Comparison of ENCODE assay signal across 12 cellular contexts in the genomic region with DNA sequence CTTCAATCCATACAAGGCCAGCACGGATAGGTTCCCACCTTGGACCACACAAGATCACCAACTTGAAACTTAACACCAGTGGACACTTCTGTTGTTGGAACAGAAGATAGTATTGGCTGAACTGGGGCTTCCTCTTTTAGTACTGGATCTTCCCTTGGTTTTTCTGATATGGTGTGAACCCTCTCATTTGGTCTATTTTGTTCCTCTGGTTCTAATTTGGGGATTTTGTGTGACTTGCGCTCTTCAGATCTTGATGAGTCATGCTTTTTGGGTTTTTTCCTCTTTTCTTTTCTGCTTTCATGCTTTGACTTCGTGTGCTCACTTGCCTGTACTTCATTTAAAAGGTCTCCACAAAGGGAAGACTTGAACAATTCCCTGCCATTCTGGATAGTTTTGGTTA. TPM values are rescaled to one million over a fixed set of nuclear protein-coding genes. Genes with fewer than 3 reads are reported as not detected.
A peak's percentile ranks its signal among the peaks of the same experiment; 100 is the strongest.
DNase-seq lines count a peak whose midpoint lies in the region; ATAC-seq, FAIRE-seq and TF ChIP-seq lines count a peak whose summit lies in the region.
"Had no signal": no experiment of that assay in that cellular context is flagged by ENCODE, and none has a peak within 500 bp of the region (broad histone marks: within the 10 kb centered on the region; RNA-seq: fewer than 3 reads in every experiment).

No MANE protein-coding gene starts in this region.

- H3K79me2 ChIP-seq in endothelial cell of umbilical vein (ENCODE audit: control insufficient read depth, insufficient read depth, low read length) = no peaks in the 10 kb centered on the region

- H3K4me3 ChIP-seq in endothelial cell of umbilical vein (replicated peaks in 1 of 3; ENCODE audit: insufficient read depth in 1 of 3, low read depth in 1 of 3, low read length in 3 of 3) = no peak overlapping the region

- H3K27ac ChIP-seq in endothelial cell of umbilical vein (ENCODE audit: insufficient read depth, low read depth, low read length) = no peak overlapping the region

- no peaks in the 10 kb centered on the region for H3K27me3 ChIP-seq in endothelial cell of umbilical vein (ENCODE audit: control insufficient read depth in 2 of 2, insufficient read depth in 2 of 2, low read length in 2 of 2)

- CTCF ChIA-PET in T-cell (lab: Charles Lee) = no interaction called here
- CTCF ChIA-PET in endothelial cell of umbilical vein (lab: Charles Lee) = no interaction called here

- H3K9me1 ChIP-seq in endothelial cell of umbilical vein (replicated peaks; ENCODE audit: control insufficient read depth, extremely low read depth, insufficient read depth, low read length) = no peaks in the 10 kb centered on the region

- no peak for TF ChIP-seq CTCF in endothelial cell of umbilical vein (IDR thresholded peaks at IDR 0.05; ENCODE audit: extremely low read depth in 1 of 2, insufficient read depth in 1 of 2, low read depth in 1 of 2, low read length in 2 of 2)

- intact Hi-C loops in activated CD4-positive, alpha-beta T cell treated with anti-CD3 and anti-CD28 coated beads, Interleukin-2, amount 10 ng/mL, durations not matched to agents 24 days and 14 days (cut with micrococcal nuclease) = no loop called here
- intact Hi-C loops in endothelial cell of umbilical vein (cut with micrococcal nuclease) = no loop called here

- H3K4me1 ChIP-seq in endothelial cell of umbilical vein (ENCODE audit: control insufficient read depth, extremely low read depth, insufficient read depth, low read length) = peaks cover 8% of the 10 kb centered on the region

- H4K20me1 ChIP-seq in endothelial cell of umbilical vein (replicated peaks; ENCODE audit: control insufficient read depth, extremely low read depth, insufficient read depth, low read length) = no peaks in the 10 kb centered on the region

- peaks cover 25% of the 10 kb centered on the region for H3K27me3 Mint-ChIP-seq in activated CD4-positive, alpha-beta T cell treated with anti-CD3 and anti-CD28 coated beads, Interleukin-2, amount 10 ng/mL, durations not matched to agents 24 days and 14 days
- peaks cover 10 to 15% of the 10 kb centered on the region in 2 donors for H3K27me3 Mint-ChIP-seq in T-cell
- peaks cover 17% of the 10 kb centered on the region for H3K27me3 Mint-ChIP-seq in stimulated activated naive CD8-positive, alpha-beta T cell treated with anti-CD3 and anti-CD28 coated beads, Interleukin-15, Interleukin-2, amounts not matched to agents 100 ng/mL and 50 ng/mL, for 24 hours

- ATAC-seq in T-cell (replicated peaks in 1 of 4) = no peak
- no peak for ATAC-seq in HG03196 (IDR thresholded peaks at IDR 0.05; ENCODE audit: unreplicated experiment)

- no peak for TF ChIP-seq POLR2A in endothelial cell of umbilical vein (IDR thresholded peaks at IDR 0.05; ENCODE audit: low read depth, low read length)

- peaks cover 20% of the 10 kb centered on the region for H3K4me1 Mint-ChIP-seq in activated CD4-positive, alpha-beta T cell treated with anti-CD3 and anti-CD28 coated beads, Interleukin-2, amount 10 ng/mL, durations not matched to agents 24 days and 14 days
- H3K4me1 Mint-ChIP-seq in T-cell = peaks cover 11 to 12% (median 11%) of the 10 kb centered on the region in 3 donors
- peaks cover 21% of the 10 kb centered on the region for H3K4me1 Mint-ChIP-seq in stimulated activated naive CD8-positive, alpha-beta T cell treated with anti-CD3 and anti-CD28 coated beads, Interleukin-15, Interleukin-2, amounts not matched to agents 100 ng/mL and 50 ng/mL, for 24 hours (ENCODE audit: low read depth)

- no peaks in the 10 kb centered on the region for H3K36me3 Mint-ChIP-seq in activated CD4-positive, alpha-beta T cell treated with anti-CD3 and anti-CD28 coated beads, Interleukin-2, amount 10 ng/mL, durations not matched to agents 24 days and 14 days (ENCODE audit: low read depth)
- H3K36me3 Mint-ChIP-seq in T-cell = no peaks in the 10 kb centered on the region
- no peaks in the 10 kb centered on the region for H3K36me3 Mint-ChIP-seq in stimulated activated naive CD8-positive, alpha-beta T cell treated with anti-CD3 and anti-CD28 coated beads, Interleukin-15, Interleukin-2, amounts not matched to agents 100 ng/mL and 50 ng/mL, for 24 hours (ENCODE audit: low read depth)

- H3K9ac ChIP-seq in endothelial cell of umbilical vein (replicated peaks; ENCODE audit: extremely low read depth, insufficient read depth, low read length) = no peak overlapping the region

- dilution Hi-C loops in endothelial cell of umbilical vein (cut with MboI; ENCODE audit: extremely low pct_ligation_motif_present, low sequenced_read_pairs) = no loop called here

- DNase-seq in activated CD4-positive, alpha-beta T cell treated with anti-CD3 and anti-CD28 coated beads, Interleukin-2, amount 10 ng/mL, durations not matched to agents 24 days and 14 days = no peak
- no peak for DNase-seq in activated CD4-positive, alpha-beta T cell treated with anti-CD3 and anti-CD28 coated beads, Interleukin-2, amount 50 U/mL, for 48 hours
- DNase-seq in T-cell (no peak), endothelial cell of umbilical vein (ENCODE audit: low read depth, low spot score) (no peak), COLO829 (ENCODE audit: low spot score) (no peak), SHP77 treated with DMSO at 0.1 percent for 48 hours (lab: John Stamatoyannopoulos, UW) (no peak)
- DNase-seq: left ventricle myocardium superior, NCI-H345 had no signal

- no peaks in the 10 kb centered on the region for H3K9me3 ChIP-seq in endothelial cell of umbilical vein (replicated peaks; ENCODE audit: control insufficient read depth, insufficient read depth, low read length)

- peak overlapping the region; percentile 99 for H3K27ac Mint-ChIP-seq in activated CD4-positive, alpha-beta T cell treated with anti-CD3 and anti-CD28 coated beads, Interleukin-2, amount 10 ng/mL, durations not matched to agents 24 days and 14 days
- H3K27ac Mint-ChIP-seq in T-cell = peak overlapping the region; percentile 98 to 99
- peak overlapping the region; percentile 90 for H3K27ac Mint-ChIP-seq in stimulated activated naive CD8-positive, alpha-beta T cell treated with anti-CD3 and anti-CD28 coated beads, Interleukin-15, Interleukin-2, amounts not matched to agents 100 ng/mL and 50 ng/mL, for 24 hours

- H3K4me3 Mint-ChIP-seq in activated CD4-positive, alpha-beta T cell treated with anti-CD3 and anti-CD28 coated beads, Interleukin-2, amount 10 ng/mL, durations not matched to agents 24 days and 14 days = peak overlapping the region; percentile 94
- H3K4me3 Mint-ChIP-seq in T-cell = peak overlapping the region; percentile 98 to 99 (median 98)
- peak overlapping the region; percentile 87 for H3K4me3 Mint-ChIP-seq in stimulated activated naive CD8-positive, alpha-beta T cell treated with anti-CD3 and anti-CD28 coated beads, Interleukin-15, Interleukin-2, amounts not matched to agents 100 ng/mL and 50 ng/mL, for 24 hours

- H3K36me3 ChIP-seq in endothelial cell of umbilical vein (ENCODE audit: control insufficient read depth in 2 of 2, extremely low read depth in 1 of 2, insufficient read depth in 2 of 2, low read length in 2 of 2) = no peaks in the 10 kb centered on the region

- FAIRE-seq in endothelial cell of umbilical vein (lab: Jason Lieb, UNC) = peak; percentile 56

- BruUV-seq in endothelial cell of umbilical vein (replicated peaks; lab: Mats Ljungman, UMichigan) = no TSS peak

- H3K4me2 ChIP-seq in endothelial cell of umbilical vein (ENCODE audit: insufficient read depth, low read length) = no peak overlapping the region

- H2AFZ ChIP-seq in endothelial cell of umbilical vein (ENCODE audit: low read depth, low read length) = no peak overlapping the region

- peaks cover 5% of the 10 kb centered on the region for H3K9me3 Mint-ChIP-seq in activated CD4-positive, alpha-beta T cell treated with anti-CD3 and anti-CD28 coated beads, Interleukin-2, amount 10 ng/mL, durations not matched to agents 24 days and 14 days
- H3K9me3 Mint-ChIP-seq in T-cell = peaks cover 0 to 5% (median 0%) of the 10 kb centered on the region in 3 donors
- no peaks in the 10 kb centered on the region for H3K9me3 Mint-ChIP-seq in stimulated activated naive CD8-positive, alpha-beta T cell treated with anti-CD3 and anti-CD28 coated beads, Interleukin-15, Interleukin-2, amounts not matched to agents 100 ng/mL and 50 ng/mL, for 24 hours

- POLR2A ChIA-PET in T-cell (lab: Charles Lee) (no interaction called here), endothelial cell of umbilical vein (lab: Charles Lee) (no interaction called here)

RNA-seq across cellular contexts. Expression of a gene that starts 39.0 kb away (rescaled TPM):
- total RNA-seq in activated CD4-positive, alpha-beta T cell treated with anti-CD3 and anti-CD28 coated beads, Interleukin-2, amount 10 ng/mL, durations not matched to agents 24 days and 14 days = not detected in 2 replicates
- total RNA-seq in T-cell (not detected), endothelial cell of umbilical vein (not detected in 2 replicates)
- not detected in 2 replicates for polyA plus RNA-seq in endothelial cell of umbilical vein
- not detected in 2 replicates for polyA plus RNA-seq in endothelial cell of umbilical vein (2011; cell fraction: cytosol; rRNA removed)
- not detected in 2 replicates for polyA plus RNA-seq in endothelial cell of umbilical vein (2011; cell fraction: nucleus; rRNA removed)
- not detected in 2 replicates for polyA plus RNA-seq in endothelial cell of umbilical vein (2012)
- polyA minus RNA-seq in endothelial cell of umbilical vein = not detected in 2 replicates
- not detected for polyA minus RNA-seq in endothelial cell of umbilical vein (2011; cell fraction: cytosol; rRNA and poly(A)+ RNA removed)
- polyA minus RNA-seq in endothelial cell of umbilical vein (2011; cell fraction: nucleus; rRNA and poly(A)+ RNA removed) = not detected in 2 replicates
- total RNA-seq: esophagus mucosa, left ventricle myocardium superior had no signal
- polyA plus RNA-seq: urinary bladder had no signal

RNA-seq across cellular contexts. Expression of a gene that starts 57.9 kb away (rescaled TPM):
- total RNA-seq in activated CD4-positive, alpha-beta T cell treated with anti-CD3 and anti-CD28 coated beads, Interleukin-2, amount 10 ng/mL, durations not matched to agents 24 days and 14 days = 0.21 and 0.50 TPM in 2 replicates
- total RNA-seq in T-cell (1 to 10 TPM; 2.9 to 5.5 (median 3.6) TPM), endothelial cell of umbilical vein (0.14 TPM in 1 of 2 replicates, not detected in the other)
- polyA plus RNA-seq in endothelial cell of umbilical vein = 0.05 and 0.06 TPM in 2 replicates
- 0.03 and 0.10 TPM in 2 replicates for polyA plus RNA-seq in endothelial cell of umbilical vein (2011; cell fraction: cytosol; rRNA removed)
- 0.07 and 0.21 TPM in 2 replicates for polyA plus RNA-seq in endothelial cell of umbilical vein (2011; cell fraction: nucleus; rRNA removed)
- polyA plus RNA-seq in endothelial cell of umbilical vein (2012) = 0.11 TPM in 1 of 2 replicates, not detected in the other
- 0.32 TPM in 1 of 2 replicates, not detected in the other for polyA minus RNA-seq in endothelial cell of umbilical vein
- 2.8 TPM for polyA minus RNA-seq in endothelial cell of umbilical vein (2011; cell fraction: cytosol; rRNA and poly(A)+ RNA removed)
- not detected in 2 replicates for polyA minus RNA-seq in endothelial cell of umbilical vein (2011; cell fraction: nucleus; rRNA and poly(A)+ RNA removed)

RNA-seq across cellular contexts. Expression of a gene that starts 59.2 kb away (rescaled TPM):
- total RNA-seq in activated CD4-positive, alpha-beta T cell treated with anti-CD3 and anti-CD28 coated beads, Interleukin-2, amount 10 ng/mL, durations not matched to agents 24 days and 14 days = 16.5 and 18.3 TPM in 2 replicates
- total RNA-seq in T-cell (1 to 10 TPM; 8.1 to 9.8 (median 9.6) TPM), endothelial cell of umbilical vein (51.4 and 57.7 TPM in 2 replicates)
- polyA plus RNA-seq in endothelial cell of umbilical vein = 46.8 and 55.2 TPM in 2 replicates
- 37.1 and 43.9 TPM in 2 replicates for polyA plus RNA-seq in endothelial cell of umbilical vein (2011; cell fraction: cytosol; rRNA removed)
- polyA plus RNA-seq in endothelial cell of umbilical vein (2011; cell fraction: nucleus; rRNA removed) = 50.4 and 52.5 TPM in 2 replicates
- polyA plus RNA-seq in endothelial cell of umbilical vein (2012) = 39.6 and 55.8 TPM in 2 replicates
- 66.2 and 71.7 TPM in 2 replicates for polyA minus RNA-seq in endothelial cell of umbilical vein
- polyA minus RNA-seq in endothelial cell of umbilical vein (2011; cell fraction: cytosol; rRNA and poly(A)+ RNA removed) = 27.1 TPM
- 32.3 and 40.5 TPM in 2 replicates for polyA minus RNA-seq in endothelial cell of umbilical vein (2011; cell fraction: nucleus; rRNA and poly(A)+ RNA removed)
